33 cellular contexts compared by ENCODE assay signal in the genomic region with DNA sequence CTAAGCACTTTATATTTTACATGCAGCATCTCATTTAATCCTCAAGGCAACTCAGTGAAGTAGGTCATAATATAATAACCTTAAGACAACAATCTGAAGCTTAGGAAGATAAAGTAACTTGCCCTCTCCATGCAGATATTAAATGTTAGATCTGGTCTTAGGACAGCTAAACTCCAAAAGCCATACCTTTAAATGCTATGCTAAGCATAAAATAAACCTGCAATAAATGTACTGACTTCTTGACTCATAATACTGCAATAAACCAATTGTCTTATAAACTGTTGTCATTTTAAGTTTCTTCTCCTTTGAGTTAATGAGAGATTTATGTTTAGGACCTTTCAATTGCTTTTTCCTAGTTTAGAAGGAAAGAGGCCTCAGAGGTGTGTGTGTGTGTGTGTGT.
"Had no signal": no experiment of that assay in that cellular context is flagged by ENCODE, and none has a peak within 500 bp of the region (broad histone marks: within the 10 kb centered on the region; RNA-seq: fewer than 3 reads in every experiment).

No MANE protein-coding gene starts in this region.

- H3K4me3 ChIP-seq: body of pancreas, breast epithelium, MG63 had no signal

- ATAC-seq: activated CD8-positive, alpha-beta T cell treated with anti-CD3 and anti-CD28 coated beads for 36 hours; activated T-cell treated with anti-CD3 and anti-CD28 coated beads, Interleukin-2, amount 50 U/mL, for 72 hours; activated T-helper 17 cell treated with anti-CD3 and anti-CD28 coated beads, Interleukin-2, amount 50 U/mL, for 72 hours; body of pancreas; Panc1; SK-N-SH treated with all-trans-retinoic acid at 6 μM for 48 hours had no signal

- H3K4me1 ChIP-seq: body of pancreas, breast epithelium had no signal

- H3K36me3 ChIP-seq: breast epithelium, MG63 had no signal

- H3K27me3 ChIP-seq: body of pancreas, breast epithelium had no signal

- H3K9me3 ChIP-seq: body of pancreas, breast epithelium, MG63 had no signal

- H3K27ac ChIP-seq: body of pancreas, breast epithelium, VCaP had no signal

- DNase-seq: activated B cell treated with CpG ODN at 0.5 μM for 24 hours; activated CD4-positive, alpha-beta T cell treated with anti-CD3 and anti-CD28 coated beads for 48 hours; activated CD4-positive, alpha-beta T cell treated with anti-CD3 and anti-CD28 coated beads, Interleukin-2, amount 50 U/mL, for 4 hours; activated CD4-positive, CD25-positive, alpha-beta regulatory T cell treated with anti-CD3 and anti-CD28 coated beads, Interleukin-2, amount 50 U/mL, for 72 hours; activated CD8-positive, alpha-beta T cell treated with anti-CD3 and anti-CD28 coated beads for 36 hours; activated gamma-delta T cell; activated naive CD4-positive, alpha-beta T cell treated with Interleukin-2 at 50 U/mL for 16 hours; activated naive CD8-positive, alpha-beta T cell treated with anti-CD3 and anti-CD28 coated beads, Interleukin-2, amount 10 ng/mL, durations not matched to agents 7 days and 5 days; activated T-cell treated with anti-CD3 and anti-CD28 coated beads, Interleukin-2, amount 50 U/mL, for 1 hour; activated T-cell treated with anti-CD3 and anti-CD28 coated beads, Interleukin-2, amount 50 U/mL, for 72 hours; body of pancreas; Kasumi-1; KG1; MG63; NCI-H1048; NCI-H1105 treated with DMSO at 0.1 percent for 48 hours; NCI-H1436; NCI-H1694; NCI-H1930; NCI-H2081 treated with DMSO at 0.1 percent for 48 hours; NCI-H345; NCI-H524 treated with DMSO at 0.1 percent for 48 hours; RPMI8226; SHP77 treated with DMSO at 0.1 percent for 48 hours; T-helper 1 cell; T-helper 2 cell; T-helper 9 cell had no signal

- FAIRE-seq: astrocyte had no signal
